Comparison of ENCODE assay signal across 27 cellular contexts in the genomic region with DNA sequence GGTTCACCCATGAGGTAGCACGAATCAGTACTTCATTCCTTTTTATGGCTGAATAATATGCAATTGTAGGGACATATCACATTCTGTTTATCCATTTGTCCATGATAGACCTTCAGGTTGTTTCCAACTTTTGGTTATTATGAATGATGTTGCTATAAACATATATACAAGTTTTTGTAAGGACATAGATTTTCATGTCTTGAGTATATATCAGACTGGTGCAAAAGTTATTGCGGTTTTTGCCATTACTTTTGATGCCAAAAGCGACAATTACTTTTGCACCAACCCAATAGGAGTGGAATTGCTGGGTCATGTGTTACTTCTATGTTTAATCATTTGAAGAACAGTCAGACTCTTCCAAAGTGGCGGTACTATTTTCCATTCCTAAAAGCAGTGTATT.
"Had no signal": no experiment of that assay in that cellular context is flagged by ENCODE, and none has a peak within 500 bp of the region (broad histone marks: within the 10 kb centered on the region; RNA-seq: fewer than 3 reads in every experiment).

No MANE protein-coding gene starts in this region.

- DNase-seq: stimulated activated CD4-positive, alpha-beta T cell treated with anti-CD3 and anti-CD28 coated beads, Interleukin-2, amount 100 ng/mL, for 48 hours; stimulated activated CD4-positive, alpha-beta T cell treated with anti-CD3 and anti-CD28 coated beads, Interleukin-4, amount 100 ng/mL, for 1 hour; stimulated activated CD4-positive, alpha-beta T cell treated with anti-CD3 and anti-CD28 coated beads, Interleukin-4, amount 100 ng/mL, for 24 hours; stimulated activated CD4-positive, alpha-beta T cell treated with anti-CD3 and anti-CD28 coated beads, Interleukin-4, amount 100 ng/mL, for 4 hours; stimulated activated CD8-positive, alpha-beta memory T cell treated with anti-CD3 and anti-CD28 coated beads, Interleukin-4, amount 100 ng/mL, for 48 hours; stimulated activated naive B cell treated with anti-CD40 and anti-IgM and Interleukin-4, amounts not matched to agents 10 μg/mL and 1 μg/mL and 100 μg/mL, for 72 hours; stimulated activated naive CD4-positive, alpha-beta T cell; stimulated activated naive CD4-positive, alpha-beta T cell treated with Interleukin-2 at 50 U/mL for 16 hours; stimulated activated naive CD8-positive, alpha-beta T cell treated with anti-CD3 and anti-CD28 coated beads, Interleukin-15, amount 100 ng/mL, for 72 hours; stimulated activated naive CD8-positive, alpha-beta T cell treated with anti-CD3 and anti-CD28 coated beads, Interleukin-15, Interleukin-2, amounts not matched to agents 100 U/mL and 50 U/mL, for 24 hours; stomach; substantia nigra; testis; thyroid gland; tibial artery; transverse colon; trophoblast cell; upper lobe of left lung; upper lobe of right lung; uterus had no signal

- H3K27me3 ChIP-seq: stomach, suprapubic skin, testis, thyroid gland, tibial artery, tibial nerve, transverse colon, upper lobe of left lung, upper lobe of right lung, uterus, vagina had no signal

- H3K27ac ChIP-seq: stomach, suprapubic skin, testis, thoracic aorta, thyroid gland, tibial artery, tibial nerve, transverse colon, upper lobe of left lung, upper lobe of right lung, uterus, vagina had no signal

- H3K4me1 ChIP-seq: stomach, suprapubic skin, testis, thyroid gland, tibial artery, tibial nerve, transverse colon, upper lobe of left lung, upper lobe of right lung, uterus, vagina had no signal

- H3K36me3 ChIP-seq: stomach, suprapubic skin, thoracic aorta, thyroid gland, tibial artery, tibial nerve, transverse colon, upper lobe of left lung, upper lobe of right lung, uterus, vagina had no signal

- ATAC-seq: stimulated activated effector memory CD8-positive, alpha-beta T cell treated with anti-CD3 and anti-CD28 coated beads, Interleukin-12 subunit alpha, Interleukin-12 subunit beta, amount 100 ng/mL, for 72 hours; stimulated activated memory B cell treated with anti-CD40 and anti-IgM and Interleukin-4, amounts not matched to agents 10 μg/mL and 1 μg/mL and 100 μg/mL, for 72 hours; stimulated activated naive B cell treated with anti-CD40 and anti-IgM and Interleukin-4, amounts not matched to agents 10 μg/mL and 1 μg/mL and 100 μg/mL, for 72 hours; stimulated activated naive CD8-positive, alpha-beta T cell treated with anti-CD3 and anti-CD28 coated beads, Interleukin-15, amount 100 ng/mL, for 72 hours; stimulated activated naive CD8-positive, alpha-beta T cell treated with anti-CD3 and anti-CD28 coated beads, Interleukin-15, Interleukin-2, amounts not matched to agents 100 U/mL and 50 U/mL, for 24 hours; upper lobe of right lung had no signal

- FAIRE-seq: urothelium cell line had no signal

- H3K9me3 ChIP-seq: stomach, suprapubic skin, testis, thoracic aorta, thyroid gland, tibial artery, tibial nerve, transverse colon, upper lobe of left lung, upper lobe of right lung, uterus, vagina had no signal

- H3K4me3 ChIP-seq: stomach, suprapubic skin, testis, thoracic aorta, thyroid gland, tibial artery, tibial nerve, transverse colon, upper lobe of left lung, upper lobe of right lung, uterus, vagina had no signal
